17 cellular contexts compared by ENCODE assay signal in genomic region chr2:207828361-207829057, GRCh38. TPM values are rescaled to one million over a fixed set of nuclear protein-coding genes. Genes with fewer than 3 reads are reported as not detected.
A peak's percentile ranks its signal among the peaks of the same experiment; 100 is the strongest.
DNase-seq lines count a peak whose midpoint lies in the region; ATAC-seq and TF ChIP-seq lines count a peak whose summit lies in the region.
"Had no signal": no experiment of that assay in that cellular context is flagged by ENCODE, and none has a peak within 500 bp of the region (broad histone marks: within the 10 kb centered on the region; RNA-seq: fewer than 3 reads in every experiment).

No MANE protein-coding gene starts in this region.

- H3F3A ChIP-seq in PC-9 (ENCODE audit: insufficient read depth, low read depth) (peaks cover 19% of the 10 kb centered on the region), neural progenitor cell (ENCODE audit: low read depth) (no peaks in the 10 kb centered on the region)

- no peaks in the 10 kb centered on the region for H3K36me3 ChIP-seq in PC-9 (ENCODE audit: low read depth)
- no peaks in the 10 kb centered on the region for H3K36me3 ChIP-seq in endocrine pancreas (ENCODE audit: control insufficient read depth, insufficient read depth, low read length)
- H3K36me3 ChIP-seq in neural progenitor cell, result no peaks in the 10 kb centered on the region
- H3K36me3 ChIP-seq in esophagus squamous epithelium, result peaks cover 0 to 26% (median 0%) of the 10 kb centered on the region in 3 donors
- H3K36me3 ChIP-seq: brain microvascular endothelial cell had no signal

- peaks cover 5% of the 10 kb centered on the region for H3K27me3 Mint-ChIP-seq in neural progenitor cell (ENCODE audit: insufficient read depth, low read depth)
- H3K27me3 Mint-ChIP-seq: activated T-cell treated with anti-CD3 and anti-CD28 coated beads, Interleukin-2, amount 50 U/mL, for 24 hours had no signal

- H3K9me2 ChIP-seq in PC-9 (ENCODE audit: insufficient read depth), result no peaks in the 10 kb centered on the region

- TF ChIP-seq POLR2A in esophagus squamous epithelium (IDR thresholded peaks at IDR 0.05), result no peak

- peak overlapping the region; percentile 94 for H3K4me2 ChIP-seq in PC-9
- no peak overlapping the region for H3K4me2 ChIP-seq in neural progenitor cell

- intact Hi-C loops in PC-9 (cut with micrococcal nuclease; ENCODE audit: unreplicated experiment) (loop anchor here (1.0 to 5.0 kb wide), 3 partner anchors 17 to 61 kb away; partner anchors contain the start of gene FZD5), esophagus squamous epithelium (cut with DNase I) (no loop called here)

- H3K27me3 ChIP-seq in PC-9 (ENCODE audit: insufficient read depth, low read depth) (no peaks in the 10 kb centered on the region), endocrine pancreas (ENCODE audit: control insufficient read depth, insufficient read depth, low read length) (no peaks in the 10 kb centered on the region), neural progenitor cell (no peaks in the 10 kb centered on the region), esophagus squamous epithelium (no peaks in the 10 kb centered on the region)
- H3K27me3 ChIP-seq: brain microvascular endothelial cell had no signal

- no peaks in the 10 kb centered on the region for H3K9me3 ChIP-seq in PC-9 (ENCODE audit: insufficient read depth, low read depth)
- H3K9me3 ChIP-seq in endocrine pancreas (ENCODE audit: control insufficient read depth, low read length), result no peaks in the 10 kb centered on the region
- no peaks in the 10 kb centered on the region for H3K9me3 ChIP-seq in neural progenitor cell (ENCODE audit: low read depth)
- no peaks in the 10 kb centered on the region for H3K9me3 ChIP-seq in esophagus squamous epithelium
- H3K9me3 ChIP-seq: left ventricle myocardium inferior had no signal

- POLR2A ChIA-PET in PC-9 (lab: Charles Lee; ENCODE audit: unreplicated experiment), result no interaction called here

- H3K4me3 Mint-ChIP-seq in neural progenitor cell, result no peak overlapping the region
- H3K4me3 Mint-ChIP-seq: activated T-cell treated with anti-CD3 and anti-CD28 coated beads, Interleukin-2, amount 50 U/mL, for 24 hours had no signal

- H3K9ac ChIP-seq in endocrine pancreas (ENCODE audit: control insufficient read depth, insufficient read depth, low read length), result no peak overlapping the region
- no peak overlapping the region for H3K9ac ChIP-seq in neural progenitor cell
- H3K9ac ChIP-seq: parathyroid adenoma had no signal

- peaks cover 2% of the 10 kb centered on the region for H3K4me1 Mint-ChIP-seq in neural progenitor cell

- BruUV-seq in PC-9 (replicated peaks; lab: Mats Ljungman, UMichigan), result no TSS peak

- 63 to 68% methylated on average over 9 to 12 of the region's 12 CpGs for WGBS in esophagus squamous epithelium, 2 donors

- DNase-seq in DMS53 (lab: John Stamatoyannopoulos, UW) (peak; percentile 84), PC-9 (peak; percentile 52 to 86), neural progenitor cell (ENCODE audit: low spot score) (no peak), esophagus squamous epithelium (lab: John Stamatoyannopoulos, UW) (no peak), coronary artery (ENCODE audit: low spot score) (no peak)
- DNase-seq in NK-92 treated with Interleukin-12 subunit alpha and Interleukin-12 subunit beta, amount 100 ng/mL, for 24 hours (lab: John Stamatoyannopoulos, UW), result no peak
- DNase-seq: activated T-cell treated with anti-CD3 and anti-CD28 coated beads, Interleukin-2, amount 50 U/mL, for 24 hours; brain microvascular endothelial cell; C1 segment of cervical spinal cord; foreskin melanocyte; KBM-7; left ventricle myocardium inferior; NCI-H2029 treated with DMSO at 0.1 percent for 48 hours had no signal

- H3K9me3 Mint-ChIP-seq in neural progenitor cell, result no peaks in the 10 kb centered on the region
- H3K9me3 Mint-ChIP-seq: activated T-cell treated with anti-CD3 and anti-CD28 coated beads, Interleukin-2, amount 50 U/mL, for 24 hours had no signal

- H3K4me1 ChIP-seq in PC-9 (replicated peaks; ENCODE audit: insufficient read depth) (peaks cover 25% of the 10 kb centered on the region), endocrine pancreas (ENCODE audit: control insufficient read depth, insufficient read depth, low read length) (peaks cover 4% of the 10 kb centered on the region), neural progenitor cell (peaks cover 22% of the 10 kb centered on the region), esophagus squamous epithelium (peaks cover 0 to 19% (median 4%) of the 10 kb centered on the region in 3 donors)
- H3K4me1 ChIP-seq: parathyroid adenoma had no signal

- ATAC-seq in HG03460 (IDR thresholded peaks at IDR 0.05; ENCODE audit: unreplicated experiment), result no peak

- H4K20me1 ChIP-seq in PC-9 (ENCODE audit: insufficient read depth) (no peaks in the 10 kb centered on the region), neural progenitor cell (ENCODE audit: low read depth) (no peaks in the 10 kb centered on the region)

- no peak overlapping the region for H2AFZ ChIP-seq in PC-9
- no peak overlapping the region for H2AFZ ChIP-seq in neural progenitor cell (replicated peaks)
- H2AFZ ChIP-seq: parathyroid adenoma had no signal

- peaks cover 5% of the 10 kb centered on the region for H3K36me3 Mint-ChIP-seq in neural progenitor cell

- CTCF ChIA-PET in PC-9 (lab: Charles Lee), result no interaction called here

- peak overlapping the region; percentile 33 for H3K27ac Mint-ChIP-seq in neural progenitor cell
- H3K27ac Mint-ChIP-seq: activated T-cell treated with anti-CD3 and anti-CD28 coated beads, Interleukin-2, amount 50 U/mL, for 24 hours had no signal

- H3K27ac ChIP-seq in PC-9, result peak overlapping the region; percentile 91
- H3K27ac ChIP-seq in neural progenitor cell, result no peak overlapping the region
- H3K27ac ChIP-seq in esophagus squamous epithelium, result no peak overlapping the region
- H3K27ac ChIP-seq in coronary artery, result no peak overlapping the region
- H3K27ac ChIP-seq: brain microvascular endothelial cell, left ventricle myocardium inferior, parathyroid adenoma, VCaP had no signal

- H3K4me3 ChIP-seq in PC-9, result peak overlapping the region; percentile 45; the same call in 1 of the 2 replicates
- H3K4me3 ChIP-seq in endocrine pancreas (ENCODE audit: control insufficient read depth, insufficient read depth, low read length), result peak overlapping the region; percentile 25
- H3K4me3 ChIP-seq in neural progenitor cell, result no peak overlapping the region
- H3K4me3 ChIP-seq in esophagus squamous epithelium, result no peak overlapping the region
- no peak overlapping the region for H3K4me3 ChIP-seq in coronary artery
- H3K4me3 ChIP-seq: left ventricle myocardium inferior had no signal

- TF ChIP-seq CTCF in PC-9 (conservative IDR thresholded peaks at IDR 0.05) (no peak), neural progenitor cell (IDR thresholded peaks at IDR 0.05) (no peak), esophagus squamous epithelium (IDR thresholded peaks at IDR 0.05) (no peak), coronary artery (IDR thresholded peaks at IDR 0.05) (no peak)

- H3K79me2 ChIP-seq in PC-9 (ENCODE audit: low read depth), result no peaks in the 10 kb centered on the region
- no peaks in the 10 kb centered on the region for H3K79me2 ChIP-seq in neural progenitor cell (ENCODE audit: low read depth)
- H3K79me2 ChIP-seq: parathyroid adenoma had no signal

RNA-seq across cellular contexts. Expression of gene FZD5, which starts 58.8 kb away (rescaled TPM):
- total RNA-seq in PC-9 (2021), result 5.6 and 6.8 TPM in 2 replicates
- 178 and 240 TPM in 2 replicates for total RNA-seq in neural progenitor cell (ENCODE audit: low replicate concordance)
- total RNA-seq in esophagus squamous epithelium, result 10 to 100 TPM in 1 of 4 donors, 1 to 10 TPM in 3; 7.2 to 11.3 (median 8.6) TPM

Comparison
In these comparisons a context has a peak if more than half of its experiments do, and no peak if none do; other contexts are left out.
1. DNase-seq: peak in DMS53 (single experiment) and PC-9 (2 of 2); none in neural progenitor cell (single experiment), NK-92 treated with Interleukin-12 subunit alpha and Interleukin-12 subunit beta, amount 100 ng/mL, for 24 hours (single experiment), esophagus squamous epithelium (single experiment) and coronary artery (single experiment).
2. H3K4me3 ChIP-seq: peak in PC-9 (single experiment) and endocrine pancreas (single experiment); none in neural progenitor cell (single experiment), esophagus squamous epithelium (0 of 4) and coronary artery (single experiment).
3. RNA of gene FZD5, which starts 58.8 kb away (total RNA-seq): 178 to 240 TPM in neural progenitor cell; 7.2 to 11.3 TPM in esophagus squamous epithelium and 5.6 to 6.8 TPM in PC-9; every median in the first group is over 10 times any median in the second.